In genomic region chr4:24203896-24204295, GRCh38 we compare ENCODE assay signal across 19 cellular contexts.
"Had no signal": no experiment of that assay in that cellular context is flagged by ENCODE, and none has a peak within 500 bp of the region (broad histone marks: within the 10 kb centered on the region; RNA-seq: fewer than 3 reads in every experiment).

No MANE protein-coding gene starts in this region.

- H3K4me1 ChIP-seq: esophagus squamous epithelium, gastrocnemius medialis, lower lobe of right lung, prostate gland, right atrium auricular region, testis, tibial artery, upper lobe of left lung had no signal

- DNase-seq: cortex of kidney; effector memory CD8-positive, alpha-beta T cell; erythroblast; esophagus squamous epithelium; gastrocnemius medialis; head of caudate nucleus; left ventricle myocardium superior; lower lobe of right lung; naive thymus-derived CD8-positive, alpha-beta T cell; nephron progenitor cell; nucleus accumbens; stimulated activated CD4-positive, alpha-beta T cell treated with anti-CD3 and anti-CD28 coated beads, Interleukin-4, amount 100 ng/mL, for 4 hours; stimulated activated naive CD8-positive, alpha-beta T cell treated with anti-CD3 and anti-CD28 coated beads, Interleukin-15, Interleukin-2, amounts not matched to agents 100 U/mL and 50 U/mL, for 24 hours; substantia nigra; testis; tibial artery; upper lobe of left lung had no signal

- H3K27ac ChIP-seq: esophagus squamous epithelium, gastrocnemius medialis, lower lobe of right lung, prostate gland, right atrium auricular region, testis, tibial artery, upper lobe of left lung had no signal

- H3K27me3 ChIP-seq: gastrocnemius medialis, right atrium auricular region, testis, tibial artery, upper lobe of left lung had no signal

- H3K4me3 ChIP-seq: esophagus squamous epithelium, gastrocnemius medialis, lower lobe of right lung, prostate gland, right atrium auricular region, testis, tibial artery, upper lobe of left lung had no signal

- H3K36me3 ChIP-seq: esophagus squamous epithelium, gastrocnemius medialis, lower lobe of right lung, prostate gland, right atrium auricular region, tibial artery, upper lobe of left lung had no signal
